ENCODE assay signal across 1 cellular context in the genomic region with DNA sequence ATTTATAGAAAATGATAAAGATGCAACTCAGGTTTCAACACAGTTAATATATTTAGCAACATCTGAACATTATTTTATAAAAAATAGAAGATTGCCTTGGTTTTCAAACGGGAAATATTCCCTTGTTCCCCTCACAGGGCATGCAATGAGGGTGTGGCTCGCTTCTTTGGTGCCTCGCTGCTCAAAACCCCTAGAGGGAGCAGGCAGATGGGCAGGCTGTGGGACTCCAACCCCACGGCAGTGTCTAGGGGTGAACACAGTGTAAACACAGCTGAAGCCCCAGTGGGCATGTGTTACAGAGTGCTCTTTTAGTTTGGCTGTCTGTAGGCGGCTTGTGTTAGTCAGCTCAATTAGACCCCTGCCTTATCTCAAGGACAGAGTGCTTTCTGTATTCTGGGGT.
TF ChIP-seq lines count a peak whose summit lies in the region.

No MANE protein-coding gene starts in this region.

TF ChIP-seq in WTC11, 78 proteins besides CTCF, POLR2A, EP300 and RAD21 (continued from another document):
- TF ChIP-seq, protein P1, sequence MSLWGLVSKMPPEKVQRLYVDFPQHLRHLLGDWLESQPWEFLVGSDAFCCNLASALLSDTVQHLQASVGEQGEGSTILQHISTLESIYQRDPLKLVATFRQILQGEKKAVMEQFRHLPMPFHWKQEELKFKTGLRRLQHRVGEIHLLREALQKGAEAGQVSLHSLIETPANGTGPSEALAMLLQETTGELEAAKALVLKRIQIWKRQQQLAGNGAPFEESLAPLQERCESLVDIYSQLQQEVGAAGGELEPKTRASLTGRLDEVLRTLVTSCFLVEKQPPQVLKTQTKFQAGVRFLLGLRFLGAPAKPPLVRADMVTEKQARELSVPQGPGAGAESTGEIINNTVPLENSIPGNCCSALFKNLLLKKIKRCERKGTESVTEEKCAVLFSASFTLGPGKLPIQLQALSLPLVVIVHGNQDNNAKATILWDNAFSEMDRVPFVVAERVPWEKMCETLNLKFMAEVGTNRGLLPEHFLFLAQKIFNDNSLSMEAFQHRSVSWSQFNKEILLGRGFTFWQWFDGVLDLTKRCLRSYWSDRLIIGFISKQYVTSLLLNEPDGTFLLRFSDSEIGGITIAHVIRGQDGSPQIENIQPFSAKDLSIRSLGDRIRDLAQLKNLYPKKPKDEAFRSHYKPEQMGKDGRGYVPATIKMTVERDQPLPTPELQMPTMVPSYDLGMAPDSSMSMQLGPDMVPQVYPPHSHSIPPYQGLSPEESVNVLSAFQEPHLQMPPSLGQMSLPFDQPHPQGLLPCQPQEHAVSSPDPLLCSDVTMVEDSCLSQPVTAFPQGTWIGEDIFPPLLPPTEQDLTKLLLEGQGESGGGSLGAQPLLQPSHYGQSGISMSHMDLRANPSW (CRISPR knock-in tag; conservative IDR thresholded peaks at IDR 0.05; ENCODE audit: low read depth), result no peak
- TF ChIP-seq IRF1 (CRISPR knock-in tag; IDR thresholded peaks at IDR 0.05) (no peak), JAZF1 (CRISPR knock-in tag; IDR thresholded peaks at IDR 0.05) (no peak), ZBTB43 (CRISPR knock-in tag; IDR thresholded peaks at IDR 0.05) (no peak), TEAD1 (CRISPR knock-in tag; IDR thresholded peaks at IDR 0.05) (no peak), CDX4 (CRISPR knock-in tag; IDR thresholded peaks at IDR 0.05; ENCODE audit: borderline replicate concordance) (no peak)
- TF ChIP-seq, protein P2, sequence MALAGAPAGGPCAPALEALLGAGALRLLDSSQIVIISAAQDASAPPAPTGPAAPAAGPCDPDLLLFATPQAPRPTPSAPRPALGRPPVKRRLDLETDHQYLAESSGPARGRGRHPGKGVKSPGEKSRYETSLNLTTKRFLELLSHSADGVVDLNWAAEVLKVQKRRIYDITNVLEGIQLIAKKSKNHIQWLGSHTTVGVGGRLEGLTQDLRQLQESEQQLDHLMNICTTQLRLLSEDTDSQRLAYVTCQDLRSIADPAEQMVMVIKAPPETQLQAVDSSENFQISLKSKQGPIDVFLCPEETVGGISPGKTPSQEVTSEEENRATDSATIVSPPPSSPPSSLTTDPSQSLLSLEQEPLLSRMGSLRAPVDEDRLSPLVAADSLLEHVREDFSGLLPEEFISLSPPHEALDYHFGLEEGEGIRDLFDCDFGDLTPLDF (CRISPR knock-in tag; IDR thresholded peaks at IDR 0.05), result no peak
